1 cellular context compared by ENCODE assay signal in the genomic region with DNA sequence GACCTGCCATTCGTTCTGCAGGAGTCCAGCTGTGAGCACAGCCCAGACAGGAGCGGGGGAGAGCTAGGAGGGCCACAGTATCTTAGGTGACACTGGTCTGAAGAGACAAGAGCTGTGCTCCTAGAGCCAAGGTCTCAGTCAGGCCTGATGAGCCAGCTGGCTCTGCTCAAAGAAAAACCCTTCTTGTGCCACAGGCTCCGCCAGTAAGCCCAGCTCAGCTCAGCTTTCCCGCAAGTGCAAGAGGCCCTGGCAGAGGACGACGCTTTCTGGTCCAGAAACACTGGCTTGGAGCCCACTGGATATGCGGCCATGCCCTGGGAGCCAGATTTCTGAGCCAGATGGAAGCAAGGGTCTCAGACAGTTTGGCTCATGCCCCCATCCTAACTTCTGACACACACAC.
TF ChIP-seq lines count a peak whose summit lies in the region.

No MANE protein-coding gene starts in this region.

TF ChIP-seq in WTC11, 78 proteins besides CTCF, POLR2A, EP300 and RAD21 (continued from another document):
- TF ChIP-seq, protein P1, sequence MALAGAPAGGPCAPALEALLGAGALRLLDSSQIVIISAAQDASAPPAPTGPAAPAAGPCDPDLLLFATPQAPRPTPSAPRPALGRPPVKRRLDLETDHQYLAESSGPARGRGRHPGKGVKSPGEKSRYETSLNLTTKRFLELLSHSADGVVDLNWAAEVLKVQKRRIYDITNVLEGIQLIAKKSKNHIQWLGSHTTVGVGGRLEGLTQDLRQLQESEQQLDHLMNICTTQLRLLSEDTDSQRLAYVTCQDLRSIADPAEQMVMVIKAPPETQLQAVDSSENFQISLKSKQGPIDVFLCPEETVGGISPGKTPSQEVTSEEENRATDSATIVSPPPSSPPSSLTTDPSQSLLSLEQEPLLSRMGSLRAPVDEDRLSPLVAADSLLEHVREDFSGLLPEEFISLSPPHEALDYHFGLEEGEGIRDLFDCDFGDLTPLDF (CRISPR knock-in tag; IDR thresholded peaks at IDR 0.05): no peak
- TF ChIP-seq, protein P2, sequence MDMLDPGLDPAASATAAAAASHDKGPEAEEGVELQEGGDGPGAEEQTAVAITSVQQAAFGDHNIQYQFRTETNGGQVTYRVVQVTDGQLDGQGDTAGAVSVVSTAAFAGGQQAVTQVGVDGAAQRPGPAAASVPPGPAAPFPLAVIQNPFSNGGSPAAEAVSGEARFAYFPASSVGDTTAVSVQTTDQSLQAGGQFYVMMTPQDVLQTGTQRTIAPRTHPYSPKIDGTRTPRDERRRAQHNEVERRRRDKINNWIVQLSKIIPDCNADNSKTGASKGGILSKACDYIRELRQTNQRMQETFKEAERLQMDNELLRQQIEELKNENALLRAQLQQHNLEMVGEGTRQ (CRISPR knock-in tag; IDR thresholded peaks at IDR 0.05): no peak
- TF ChIP-seq TEAD4 (CRISPR knock-in tag; IDR thresholded peaks at IDR 0.05) (no peak), ZNF138 (CRISPR knock-in tag; conservative IDR thresholded peaks at IDR 0.05) (no peak), JAZF1 (CRISPR knock-in tag; IDR thresholded peaks at IDR 0.05) (no peak), ZNF317 (CRISPR knock-in tag; IDR thresholded peaks at IDR 0.05; ENCODE audit: borderline replicate concordance, low read depth) (no peak), CBFB (CRISPR knock-in tag; IDR thresholded peaks at IDR 0.05; ENCODE audit: low read depth) (no peak)
- TF ChIP-seq, protein P3, sequence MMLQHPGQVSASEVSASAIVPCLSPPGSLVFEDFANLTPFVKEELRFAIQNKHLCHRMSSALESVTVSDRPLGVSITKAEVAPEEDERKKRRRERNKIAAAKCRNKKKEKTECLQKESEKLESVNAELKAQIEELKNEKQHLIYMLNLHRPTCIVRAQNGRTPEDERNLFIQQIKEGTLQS (CRISPR knock-in tag; conservative IDR thresholded peaks at IDR 0.05): no peak
- TF ChIP-seq, protein P4, sequence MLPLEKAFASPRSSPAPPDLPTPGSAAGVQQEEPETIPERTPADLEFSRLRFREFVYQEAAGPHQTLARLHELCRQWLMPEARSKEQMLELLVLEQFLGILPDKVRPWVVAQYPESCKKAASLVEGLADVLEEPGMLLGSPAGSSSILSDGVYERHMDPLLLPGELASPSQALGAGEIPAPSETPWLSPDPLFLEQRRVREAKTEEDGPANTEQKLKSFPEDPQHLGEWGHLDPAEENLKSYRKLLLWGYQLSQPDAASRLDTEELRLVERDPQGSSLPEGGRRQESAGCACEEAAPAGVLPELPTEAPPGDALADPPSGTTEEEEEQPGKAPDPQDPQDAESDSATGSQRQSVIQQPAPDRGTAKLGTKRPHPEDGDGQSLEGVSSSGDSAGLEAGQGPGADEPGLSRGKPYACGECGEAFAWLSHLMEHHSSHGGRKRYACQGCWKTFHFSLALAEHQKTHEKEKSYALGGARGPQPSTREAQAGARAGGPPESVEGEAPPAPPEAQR (CRISPR knock-in tag; IDR thresholded peaks at IDR 0.05): no peak
- TF ChIP-seq, protein P5, sequence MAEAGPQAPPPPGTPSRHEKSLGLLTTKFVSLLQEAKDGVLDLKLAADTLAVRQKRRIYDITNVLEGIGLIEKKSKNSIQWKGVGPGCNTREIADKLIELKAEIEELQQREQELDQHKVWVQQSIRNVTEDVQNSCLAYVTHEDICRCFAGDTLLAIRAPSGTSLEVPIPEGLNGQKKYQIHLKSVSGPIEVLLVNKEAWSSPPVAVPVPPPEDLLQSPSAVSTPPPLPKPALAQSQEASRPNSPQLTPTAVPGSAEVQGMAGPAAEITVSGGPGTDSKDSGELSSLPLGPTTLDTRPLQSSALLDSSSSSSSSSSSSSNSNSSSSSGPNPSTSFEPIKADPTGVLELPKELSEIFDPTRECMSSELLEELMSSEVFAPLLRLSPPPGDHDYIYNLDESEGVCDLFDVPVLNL (CRISPR knock-in tag; IDR thresholded peaks at IDR 0.05; ENCODE audit: borderline replicate concordance, low read depth): no peak
- TF ChIP-seq, protein P6, sequence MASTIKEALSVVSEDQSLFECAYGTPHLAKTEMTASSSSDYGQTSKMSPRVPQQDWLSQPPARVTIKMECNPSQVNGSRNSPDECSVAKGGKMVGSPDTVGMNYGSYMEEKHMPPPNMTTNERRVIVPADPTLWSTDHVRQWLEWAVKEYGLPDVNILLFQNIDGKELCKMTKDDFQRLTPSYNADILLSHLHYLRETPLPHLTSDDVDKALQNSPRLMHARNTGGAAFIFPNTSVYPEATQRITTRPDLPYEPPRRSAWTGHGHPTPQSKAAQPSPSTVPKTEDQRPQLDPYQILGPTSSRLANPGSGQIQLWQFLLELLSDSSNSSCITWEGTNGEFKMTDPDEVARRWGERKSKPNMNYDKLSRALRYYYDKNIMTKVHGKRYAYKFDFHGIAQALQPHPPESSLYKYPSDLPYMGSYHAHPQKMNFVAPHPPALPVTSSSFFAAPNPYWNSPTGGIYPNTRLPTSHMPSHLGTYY (CRISPR knock-in tag; IDR thresholded peaks at IDR 0.05): no peak
